17 cellular contexts compared by ENCODE assay signal in genomic region chr11:64407630-64408029, GRCh38.
"Had no signal": no experiment of that assay in that cellular context is flagged by ENCODE, and none has a peak within 500 bp of the region (broad histone marks: within the 10 kb centered on the region; RNA-seq: fewer than 3 reads in every experiment).

No MANE protein-coding gene starts in this region.

- H3K27ac ChIP-seq: dorsolateral prefrontal cortex, foreskin keratinocyte, left lung, WERI-Rb-1 had no signal

- H3K9me3 Mint-ChIP-seq: activated naive CD4-positive, alpha-beta T cell treated with anti-CD3 and anti-CD28 coated beads, Interleukin-2, amount 50 U/mL, for 24 hours had no signal

- H3K36me3 ChIP-seq: left lung, WERI-Rb-1 had no signal

- H3K4me1 ChIP-seq: foreskin keratinocyte had no signal

- H3K4me3 Mint-ChIP-seq: activated naive CD4-positive, alpha-beta T cell treated with anti-CD3 and anti-CD28 coated beads, Interleukin-2, amount 50 U/mL, for 24 hours; naive thymus-derived CD8-positive, alpha-beta T cell had no signal

- H3K4me1 Mint-ChIP-seq: activated naive CD4-positive, alpha-beta T cell treated with anti-CD3 and anti-CD28 coated beads, Interleukin-2, amount 50 U/mL, for 24 hours; naive thymus-derived CD8-positive, alpha-beta T cell had no signal

- H3K4me3 ChIP-seq: dorsolateral prefrontal cortex, left lung had no signal

- DNase-seq: activated CD4-positive, alpha-beta T cell treated with anti-CD3 and anti-CD28 coated beads for 1 hour; activated CD4-positive, alpha-beta T cell treated with anti-CD3 and anti-CD28 coated beads, Interleukin-2, amount 50 U/mL, for 48 hours; activated gamma-delta T cell; caudate nucleus; dorsolateral prefrontal cortex; foreskin keratinocyte; left lung; naive thymus-derived CD8-positive, alpha-beta T cell; occipital lobe; stimulated activated CD4-positive, alpha-beta T cell treated with anti-CD3 and anti-CD28 coated beads, Interleukin-12 subunit alpha, Interleukin-12 subunit beta, amount 100 ng/mL, for 4 hours; stimulated activated CD4-positive, alpha-beta T cell treated with anti-CD3 and anti-CD28 coated beads, Interleukin-1b, Interleukin-23, amount 100 ng/mL, for 48 hours; stimulated activated CD8-positive, alpha-beta memory T cell treated with anti-CD3 and anti-CD28 coated beads, Interleukin-4, amount 100 ng/mL, for 48 hours; stimulated activated naive CD4-positive, alpha-beta T cell; SW 1271; WERI-Rb-1 had no signal

- H3K27me3 ChIP-seq: dorsolateral prefrontal cortex had no signal

- ATAC-seq: foreskin keratinocyte; left lung; naive thymus-derived CD8-positive, alpha-beta T cell had no signal

- H3K9me3 ChIP-seq: left lung had no signal

- H3K27ac Mint-ChIP-seq: activated naive CD4-positive, alpha-beta T cell treated with anti-CD3 and anti-CD28 coated beads, Interleukin-2, amount 50 U/mL, for 24 hours; progenitor cell of endocrine pancreas had no signal
